In the genomic region with DNA sequence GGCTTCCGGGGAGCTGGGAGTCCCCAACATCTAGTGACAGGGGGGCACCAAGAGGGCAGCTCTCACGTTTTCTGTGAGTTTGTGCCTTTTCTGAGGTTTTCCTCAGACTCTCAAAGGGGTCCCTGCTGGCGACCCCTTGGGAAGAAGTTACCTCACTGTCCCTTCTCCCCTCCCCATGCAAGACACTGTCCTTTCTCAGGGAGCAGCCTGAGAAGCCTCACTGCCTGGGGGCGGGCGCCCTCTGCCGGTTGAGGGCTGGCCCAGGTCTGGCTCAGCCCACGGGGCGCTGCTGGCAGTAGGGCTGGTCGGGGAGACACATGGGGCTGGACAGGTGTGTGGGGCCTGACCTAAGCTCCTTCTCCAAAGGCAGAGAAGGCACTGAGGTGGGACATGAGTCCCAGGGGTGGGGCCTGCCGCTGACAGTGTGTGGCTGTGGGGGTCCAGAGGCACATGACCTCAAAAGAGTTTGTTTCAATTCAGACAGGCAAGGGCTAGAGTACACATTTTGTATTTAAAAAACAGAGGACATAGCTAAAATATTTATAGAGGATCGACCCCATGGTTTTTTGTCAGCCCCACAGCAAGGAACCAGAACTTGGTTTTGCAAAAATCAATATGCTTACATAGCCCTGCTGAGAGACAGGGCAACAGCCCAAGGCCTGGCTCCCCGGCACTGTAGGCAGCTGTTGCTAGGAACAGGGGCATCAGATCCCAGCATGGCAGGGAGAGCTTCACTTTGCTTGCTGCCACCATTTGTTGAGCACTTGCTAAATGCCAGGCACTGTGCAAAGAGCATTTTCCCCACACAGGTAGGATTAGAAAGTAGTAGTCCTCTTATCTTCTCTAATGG, we compare ENCODE assay signal across 1 cellular context.
TF ChIP-seq lines count a peak whose summit lies in the region.

No MANE protein-coding gene starts in this region.

TF ChIP-seq in IMR-90, 13 proteins besides CTCF, POLR2A, EP300 and RAD21:
- no peak for TF ChIP-seq NFE2L2 (IDR thresholded peaks at IDR 0.05; ENCODE audit: low read depth, low read length)
- TF ChIP-seq SMC3 (IDR thresholded peaks at IDR 0.05; ENCODE audit: low read depth, low read length), result peak; percentile 78
